13 cellular contexts compared by ENCODE assay signal in the genomic region with DNA sequence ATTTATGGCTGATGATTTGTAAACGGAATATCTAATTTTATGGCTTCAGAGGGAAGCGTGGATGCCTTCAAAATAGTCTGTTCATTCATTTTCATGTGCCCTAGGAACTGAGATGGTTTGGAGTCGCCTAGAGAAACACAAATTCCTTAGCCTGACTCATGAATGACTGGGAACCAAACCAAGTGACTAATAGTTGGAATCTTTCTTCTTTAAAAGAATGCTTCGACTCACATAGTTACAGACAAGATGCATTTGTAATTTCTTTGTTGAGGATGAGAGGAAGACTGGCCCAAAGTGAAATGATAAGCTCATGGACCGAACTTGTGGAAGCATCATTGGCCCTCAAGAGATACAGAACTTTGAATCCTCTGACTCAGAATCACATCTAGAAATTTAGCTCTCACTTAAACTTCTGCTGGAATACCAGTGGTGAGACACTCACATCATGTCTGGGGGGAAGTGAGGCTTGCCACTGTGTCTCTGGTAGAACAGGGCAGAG.
DNase-seq lines count a peak whose midpoint lies in the region; ATAC-seq, FAIRE-seq and TF ChIP-seq lines count a peak whose summit lies in the region.
"Had no signal": no experiment of that assay in that cellular context is flagged by ENCODE, and none has a peak within 500 bp of the region (broad histone marks: within the 10 kb centered on the region; RNA-seq: fewer than 3 reads in every experiment).

No MANE protein-coding gene starts in this region.

- H3K27ac ChIP-seq in A549: no peak overlapping the region
- H3K27ac ChIP-seq in HUES48 (ENCODE audit: low read depth, low read length): peak overlapping the region; percentile 8
- H3K27ac ChIP-seq in lung (ENCODE audit: low read depth in 1 of 2, low read length in 1 of 2): no peak overlapping the region

- TF ChIP-seq CTCF in A549 (IDR thresholded peaks at IDR 0.05): no peak
- no peak for TF ChIP-seq CTCF in lung (IDR thresholded peaks at IDR 0.05; ENCODE audit: control extremely low read depth, extremely low read depth)

- no peak overlapping the region for H3K27ac Mint-ChIP-seq in T-helper 17 cell
- no peak overlapping the region for H3K27ac Mint-ChIP-seq in activated CD4-positive, alpha-beta memory T cell treated with anti-CD3 and anti-CD28 coated beads for 36 hours
- H3K27ac Mint-ChIP-seq: activated CD4-positive, alpha-beta T cell treated with anti-CD3 and anti-CD28 coated beads, Interleukin-2, amount 10 ng/mL, durations not matched to agents 7 days and 5 days; CD4-positive, CD25-positive, alpha-beta regulatory T cell had no signal

- no peak for TF ChIP-seq RAD21 in A549 (conservative IDR thresholded peaks at IDR 0.05 in 1 of 2, IDR thresholded peaks at IDR 0.05 in 1 of 2)

- no peak overlapping the region for H3K4me3 Mint-ChIP-seq in T-helper 17 cell
- H3K4me3 Mint-ChIP-seq in activated CD4-positive, alpha-beta memory T cell treated with anti-CD3 and anti-CD28 coated beads for 36 hours: no peak overlapping the region
- H3K4me3 Mint-ChIP-seq: activated CD4-positive, alpha-beta T cell treated with anti-CD3 and anti-CD28 coated beads, Interleukin-2, amount 10 ng/mL, durations not matched to agents 7 days and 5 days; CD4-positive, CD25-positive, alpha-beta regulatory T cell had no signal

- no peak overlapping the region for H3K4me3 ChIP-seq in A549
- no peak overlapping the region for H3K4me3 ChIP-seq in HUES48 (ENCODE audit: low read depth, low read length)
- H3K4me3 ChIP-seq in lung: no peak overlapping the region
- H3K4me3 ChIP-seq: ascending aorta, skin epidermis had no signal

- H3K9me3 ChIP-seq in A549 (no peaks in the 10 kb centered on the region), HUES48 (ENCODE audit: control insufficient read depth, insufficient read depth, low read length) (no peaks in the 10 kb centered on the region), lung (ENCODE audit: control insufficient read depth in 2 of 2, insufficient read depth in 1 of 2, low read length in 1 of 2) (no peaks in the 10 kb centered on the region), T-helper 17 cell (ENCODE audit: control insufficient read depth, low read length, poor library complexity, severe bottlenecking) (no peaks in the 10 kb centered on the region)
- H3K9me3 ChIP-seq: ascending aorta had no signal

- H3K27me3 ChIP-seq in HUES48 (ENCODE audit: control insufficient read depth, insufficient read depth, low read length) (no peaks in the 10 kb centered on the region), lung (ENCODE audit: control insufficient read depth, insufficient read depth) (no peaks in the 10 kb centered on the region)
- H3K27me3 ChIP-seq: ascending aorta had no signal

- CTCF ChIA-PET in A549 (lab: Yijun Ruan, JAX): interaction anchor here (0.5 kb wide), 1 partner anchor 105 kb away, joined by 3 read pairs; no protein-coding TSS in a partner anchor
- CTCF ChIA-PET in activated CD4-positive, alpha-beta memory T cell treated with anti-CD3 and anti-CD28 coated beads for 36 hours (lab: Charles Lee): no interaction called here

- H3K4me1 Mint-ChIP-seq in T-helper 17 cell: no peaks in the 10 kb centered on the region
- no peaks in the 10 kb centered on the region for H3K4me1 Mint-ChIP-seq in activated CD4-positive, alpha-beta memory T cell treated with anti-CD3 and anti-CD28 coated beads for 36 hours (ENCODE audit: low read depth)
- H3K4me1 Mint-ChIP-seq: activated CD4-positive, alpha-beta T cell treated with anti-CD3 and anti-CD28 coated beads, Interleukin-2, amount 10 ng/mL, durations not matched to agents 7 days and 5 days; CD4-positive, CD25-positive, alpha-beta regulatory T cell had no signal

- H3K4me1 ChIP-seq in A549 (peaks cover 4% of the 10 kb centered on the region; the same call in 1 of the 3 replicates), HUES48 (ENCODE audit: control insufficient read depth, insufficient read depth, low read length) (peaks cover 7% of the 10 kb centered on the region), lung (ENCODE audit: control insufficient read depth in 2 of 2, insufficient read depth in 2 of 2, low read length in 2 of 2) (no peaks in the 10 kb centered on the region)

- H3K4me2 ChIP-seq in A549: 0 out of 3 replicates have a peak overlapping the region, but pooled peaks have one; percentile 28

- H3K9me3 Mint-ChIP-seq in activated CD4-positive, alpha-beta memory T cell treated with anti-CD3 and anti-CD28 coated beads for 36 hours: peaks cover 5% of the 10 kb centered on the region
- H3K9me3 Mint-ChIP-seq: activated CD4-positive, alpha-beta T cell treated with anti-CD3 and anti-CD28 coated beads, Interleukin-2, amount 10 ng/mL, durations not matched to agents 7 days and 5 days had no signal

- H3K36me3 Mint-ChIP-seq in T-helper 17 cell (ENCODE audit: low read depth): no peaks in the 10 kb centered on the region
- H3K36me3 Mint-ChIP-seq in activated CD4-positive, alpha-beta memory T cell treated with anti-CD3 and anti-CD28 coated beads for 36 hours: no peaks in the 10 kb centered on the region
- H3K36me3 Mint-ChIP-seq: CD4-positive, CD25-positive, alpha-beta regulatory T cell had no signal

- intact Hi-C loops in posterior cingulate gyrus (cut with DNase I): no loop called here
- intact Hi-C loops in activated CD4-positive, alpha-beta memory T cell treated with anti-CD3 and anti-CD28 coated beads for 36 hours (cut with micrococcal nuclease): no loop called here

- TF ChIP-seq EP300 in A549 (IDR thresholded peaks at IDR 0.05): no peak

- DNase-seq in A549 (ENCODE audit: low read depth in 1 of 2, low spot score in 1 of 2): peak in 1 of 2 experiments; percentile 28
- no peak for DNase-seq in lung (ENCODE audit: low spot score)
- no peak for DNase-seq in activated effector memory CD4-positive, alpha-beta T cell treated with anti-CD3 and anti-CD28 coated beads, Interleukin-2, amount 50 U/mL, for 16 hours
- DNase-seq in posterior cingulate gyrus: no peak
- no peak for DNase-seq in T-helper 17 cell
- DNase-seq in activated CD4-positive, alpha-beta memory T cell treated with anti-CD3 and anti-CD28 coated beads for 36 hours: no peak
- DNase-seq: activated CD4-positive, alpha-beta T cell treated with anti-CD3 and anti-CD28 coated beads, Interleukin-2, amount 10 ng/mL, durations not matched to agents 7 days and 5 days; CD4-positive, CD25-positive, alpha-beta regulatory T cell; stimulated activated naive CD4-positive, alpha-beta T cell had no signal

- FAIRE-seq in A549 (lab: Jason Lieb, UNC) (peak; percentile 23), endometrium (lab: Jason Lieb, UNC) (peak; percentile 84)

- H3K36me3 ChIP-seq in HUES48 (ENCODE audit: control insufficient read depth, insufficient read depth, low read length) (no peaks in the 10 kb centered on the region), lung (ENCODE audit: control insufficient read depth in 2 of 2, insufficient read depth in 2 of 2, low read length in 2 of 2) (no peaks in the 10 kb centered on the region)
- H3K36me3 ChIP-seq: ascending aorta had no signal

- H3K27me3 Mint-ChIP-seq in T-helper 17 cell: no peaks in the 10 kb centered on the region
- H3K27me3 Mint-ChIP-seq in activated CD4-positive, alpha-beta memory T cell treated with anti-CD3 and anti-CD28 coated beads for 36 hours: no peaks in the 10 kb centered on the region
- H3K27me3 Mint-ChIP-seq: activated CD4-positive, alpha-beta T cell treated with anti-CD3 and anti-CD28 coated beads, Interleukin-2, amount 10 ng/mL, durations not matched to agents 7 days and 5 days; CD4-positive, CD25-positive, alpha-beta regulatory T cell had no signal

- WGBS in A549 (ENCODE audit: missing lambda C conversion rate): 4% methylated on average over 5 of the region's 5 CpGs
- WGBS in lung, 2 donors: 71 to 77% methylated on average over 5 of the region's 5 CpGs

- ATAC-seq in A549: peak; percentile 79 to 82; a peak in 5 of 6 replicates
- peak; percentile 67 for ATAC-seq in lung (ENCODE audit: insufficient read depth, low FRiP score)
- ATAC-seq in T-helper 17 cell: no peak

- TF ChIP-seq POLR2A in A549 (IDR thresholded peaks at IDR 0.05; ENCODE audit: low read length): no peak

- no peak overlapping the region for H3K9ac ChIP-seq in HUES48 (ENCODE audit: low read depth, low read length)

- POLR2A ChIA-PET in A549 (lab: Yijun Ruan, JAX): no interaction called here
- POLR2A ChIA-PET in activated CD4-positive, alpha-beta memory T cell treated with anti-CD3 and anti-CD28 coated beads for 36 hours (lab: Charles Lee): no interaction called here

TF ChIP-seq in A549, 52 proteins besides CTCF, POLR2A, EP300 and RAD21:
- TF ChIP-seq FOSL2 (IDR thresholded peaks at IDR 0.05) (no peak), FOSL2 (CRISPR knock-in tag; IDR thresholded peaks at IDR 0.05) (peak; percentile 46), ZC3H11A (IDR thresholded peaks at IDR 0.05) (no peak), PHF8 (IDR thresholded peaks at IDR 0.05; ENCODE audit: borderline replicate concordance, low read depth) (no peak), NFE2L2 (conservative IDR thresholded peaks at IDR 0.05; ENCODE audit: low read length) (no peak)
TF ChIP-seq in A549: peak in this region for 1.
